8 cellular contexts compared by ENCODE assay signal in genomic region chr22:46297151-46297819, GRCh38. TPM values are rescaled to one million over a fixed set of nuclear protein-coding genes. Genes with fewer than 3 reads are reported as not detected.
DNase-seq lines count a peak whose midpoint lies in the region; ATAC-seq and TF ChIP-seq lines count a peak whose summit lies in the region.

No MANE protein-coding gene starts in this region.

- H3K4me3 Mint-ChIP-seq in central memory CD8-positive, alpha-beta T cell = peak overlapping the region; percentile 96
- H3K4me3 Mint-ChIP-seq in memory B cell = peak overlapping the region; percentile 76

- TF ChIP-seq POLR2A in uterus (IDR thresholded peaks at IDR 0.05) = no peak

- no peak for TF ChIP-seq CTCF in uterus (IDR thresholded peaks at IDR 0.05)

- no peak overlapping the region for H3K27ac ChIP-seq in uterus

- H3K9me3 ChIP-seq in uterus = no peaks in the 10 kb centered on the region

- no peaks in the 10 kb centered on the region for H3K36me3 ChIP-seq in uterus

- H3K36me3 Mint-ChIP-seq in central memory CD8-positive, alpha-beta T cell (ENCODE audit: insufficient read depth) = peaks cover 26% of the 10 kb centered on the region
- peaks cover 3% of the 10 kb centered on the region for H3K36me3 Mint-ChIP-seq in memory B cell

- H3K9me3 Mint-ChIP-seq in central memory CD8-positive, alpha-beta T cell = no peaks in the 10 kb centered on the region
- no peaks in the 10 kb centered on the region for H3K9me3 Mint-ChIP-seq in memory B cell

- H3K27me3 ChIP-seq in uterus = no peaks in the 10 kb centered on the region

- peak overlapping the region; percentile 99 for H3K27ac Mint-ChIP-seq in central memory CD8-positive, alpha-beta T cell (ENCODE audit: low read depth)
- H3K27ac Mint-ChIP-seq in memory B cell = no peak overlapping the region

- no peaks in the 10 kb centered on the region for H3K27me3 Mint-ChIP-seq in central memory CD8-positive, alpha-beta T cell
- H3K27me3 Mint-ChIP-seq in memory B cell = peaks cover 8% of the 10 kb centered on the region

- peaks cover 0 to 10% of the 10 kb centered on the region in 2 donors for H3K4me1 ChIP-seq in uterus

- H3K4me1 Mint-ChIP-seq in central memory CD8-positive, alpha-beta T cell = peaks cover 43% of the 10 kb centered on the region
- H3K4me1 Mint-ChIP-seq in memory B cell = peaks cover 26% of the 10 kb centered on the region

- ATAC-seq in HG02571 (IDR thresholded peaks at IDR 0.05; ENCODE audit: unreplicated experiment) (peak; percentile 7), memory B cell (ENCODE audit: low read depth) (no peak)
- no peak for ATAC-seq in central memory CD8-positive, alpha-beta T cell (replicated peaks; ENCODE audit: extremely low read depth, poor library complexity, severe bottlenecking)

- DNase-seq in NCI-H2227 treated with DMSO at 0.1 percent for 48 hours (lab: John Stamatoyannopoulos, UW) (peak; percentile 5), NCI-H2227 (lab: John Stamatoyannopoulos, UW; ENCODE audit: unreplicated experiment) (no peak), OCI-M1 (lab: John Stamatoyannopoulos, UW) (peak; percentile 42), memory B cell (ENCODE audit: low spot score in 2 of 2) (no peak), uterus (peak in 1 of 2 donors; percentile 32), SKM-1 treated with dmso at 0.1 percent for 144 hours (lab: John Stamatoyannopoulos, UW; ENCODE audit: unreplicated experiment) (no peak)
- no peak for DNase-seq in central memory CD8-positive, alpha-beta T cell (ENCODE audit: low spot score in 2 of 2)

- intact Hi-C loops in uterus (cut with DNase I; ENCODE audit: low total_unique reads) = no loop called here

- peak overlapping the region; percentile 58 to 65 for H3K4me3 ChIP-seq in uterus

RNA-seq across cellular contexts. Expression of gene GTSE1, which starts 0.6 kb away (rescaled TPM):
- 1 to 10 TPM in 1 of 4 donors, under 1 TPM in 1, not detected in 2; 0.21 to 6.9 TPM for total RNA-seq in uterus

RNA-seq across cellular contexts. Expression of gene TTC38, which starts 29.5 kb away (rescaled TPM):
- 10 to 100 TPM in 3 of 4 donors, 1 to 10 TPM in 1; 7.7 to 50.0 (median 45.0) TPM for total RNA-seq in uterus

RNA-seq across cellular contexts. Expression of gene PKDREJ, which starts 34.1 kb away (rescaled TPM):
- total RNA-seq in uterus = under 1 TPM in 2 of 4 donors, not detected in 2; 0.06 to 0.14 TPM

RNA-seq across cellular contexts. Expression of gene TRMU, which starts 38.2 kb away (rescaled TPM):
- 10 to 100 TPM; 14.1 to 52.5 (median 31.2) TPM for total RNA-seq in uterus

RNA-seq across cellular contexts. Expression of gene CDPF1, which starts 47.2 kb away (rescaled TPM):
- total RNA-seq in uterus = 10 to 100 TPM in 1 of 4 donors, 1 to 10 TPM in 3; 1.5 to 12.7 (median 4.5) TPM

Comparison
In these comparisons a context has a peak if more than half of its experiments do, and no peak if none do; other contexts are left out.
1. DNase-seq: peak in NCI-H2227 treated with DMSO at 0.1 percent for 48 hours (single experiment) and OCI-M1 (single experiment); none in NCI-H2227 (single experiment), central memory CD8-positive, alpha-beta T cell (0 of 2), memory B cell (0 of 2) and SKM-1 treated with dmso at 0.1 percent for 144 hours (single experiment).